Comparison of ENCODE assay signal across 8 cellular contexts in genomic region chr1:45804671-45804973, GRCh38. TPM values are rescaled to one million over a fixed set of nuclear protein-coding genes. Genes with fewer than 3 reads are reported as not detected.
A peak's percentile ranks its signal among the peaks of the same experiment; 100 is the strongest.
DNase-seq lines count a peak whose midpoint lies in the region; ATAC-seq, FAIRE-seq and TF ChIP-seq lines count a peak whose summit lies in the region.

No MANE protein-coding gene starts in this region.

- no peak overlapping the region for H4K5ac ChIP-seq in mesendoderm (ENCODE audit: low read length)

- FAIRE-seq in GM12878 (lab: Jason Lieb, UNC) = no peak

- peak overlapping the region; percentile 59 for H2AFZ ChIP-seq in GM12878 (ENCODE audit: control insufficient read depth, low read depth, low read length)

- H2BK15ac ChIP-seq in mesendoderm (replicated peaks; ENCODE audit: low read depth) = no peak overlapping the region

- CTCF ChIA-PET in A673 (lab: Charles Lee) = no interaction called here
- CTCF ChIA-PET in GM12878 (lab: Yijun Ruan, JAX) = interaction anchor here (0.5 to 1.4 kb wide), 2 partner anchors 10 to 43 kb away, joined by 3 to 6 read pairs; no protein-coding TSS in a partner anchor

- H3K79me1 ChIP-seq in mesendoderm (ENCODE audit: low read length) = peaks cover 5% of the 10 kb centered on the region

- peak overlapping the region; percentile 91 for H3K4me2 ChIP-seq in GM12878 (ENCODE audit: control insufficient read depth, insufficient read depth)
- peak overlapping the region; percentile 93 for H3K4me2 ChIP-seq in mesendoderm (ENCODE audit: low read length)

- H2BK120ac ChIP-seq in mesendoderm (ENCODE audit: low read depth, low read length) = no peak overlapping the region

- H3K23ac ChIP-seq in mesendoderm (ENCODE audit: low read length) = no peak overlapping the region

- no peaks in the 10 kb centered on the region for H3K36me3 ChIP-seq in A673 (ENCODE audit: insufficient read depth, low read length, poor library complexity, severe bottlenecking)
- no peaks in the 10 kb centered on the region for H3K36me3 ChIP-seq in GM12878 (ENCODE audit: control insufficient read depth in 2 of 2, insufficient read depth in 2 of 2, low read length in 1 of 2)
- H3K36me3 ChIP-seq in mesendoderm (ENCODE audit: control insufficient read depth, insufficient read depth, low read length) = no peaks in the 10 kb centered on the region

- H3K56ac ChIP-seq in mesendoderm (ENCODE audit: low read length) = peak overlapping the region; percentile 92

- no peaks in the 10 kb centered on the region for H4K20me1 ChIP-seq in GM12878 (ENCODE audit: control insufficient read depth, insufficient read depth)

- H3K4me1 ChIP-seq in A673 (ENCODE audit: insufficient read depth, low read length, poor library complexity, severe bottlenecking) (peaks cover 11% of the 10 kb centered on the region), GM12878 (ENCODE audit: control insufficient read depth, insufficient read depth, low read length) (peaks cover 4% of the 10 kb centered on the region), mesendoderm (ENCODE audit: control insufficient read depth, low read depth, low read length) (peaks cover 7% of the 10 kb centered on the region)

- POLR2A ChIA-PET in A673 (lab: Charles Lee; ENCODE audit: low non-redundant PET) (no interaction called here), GM12878 (lab: Charles Lee) (interaction anchor here (0.7 to 1.2 kb wide), 5 partner anchors 10 to 398 kb away, joined by 3 to 5 read pairs (median 4); partner anchors contain the start of gene GPBP1L1)

- intact Hi-C loops in A673 (cut with micrococcal nuclease; ENCODE audit: unreplicated experiment) = no loop called here
- intact Hi-C loops in GM12878 (cut with micrococcal nuclease; ENCODE audit: unreplicated experiment) = loop anchor here (5.0 kb wide), 1 partner anchor 117 kb away; the partner anchor contains the start of genes GPBP1L1 and TMEM69

- no peak overlapping the region for H2AK5ac ChIP-seq in mesendoderm (ENCODE audit: low read length)

- ATAC-seq in GM12878 (no peak), GM21786 (IDR thresholded peaks at IDR 0.05; ENCODE audit: unreplicated experiment) (no peak), HG02885 (IDR thresholded peaks at IDR 0.05; ENCODE audit: poor library complexity, unreplicated experiment) (no peak), HG03135 (IDR thresholded peaks at IDR 0.05; ENCODE audit: unreplicated experiment) (no peak)

- H3K79me2 ChIP-seq in GM12878 (ENCODE audit: control insufficient read depth, insufficient read depth, low read length) = peaks cover 25% of the 10 kb centered on the region
- H3K79me2 ChIP-seq in mesendoderm (ENCODE audit: control insufficient read depth, insufficient read depth, low read length) = peaks cover 19% of the 10 kb centered on the region

- TF ChIP-seq POLR2A in GM12878 (IDR thresholded peaks at IDR 0.05; ENCODE audit: low read depth, low read length) = no peak

- no peak overlapping the region for H2BK5ac ChIP-seq in mesendoderm (ENCODE audit: low read length)

- H3K9ac ChIP-seq in GM12878 (ENCODE audit: control insufficient read depth, insufficient read depth, low read length) = peak overlapping the region; percentile 62
- peak overlapping the region; percentile 91 for H3K9ac ChIP-seq in mesendoderm (ENCODE audit: low read length)

- DNase-seq in A673 (ENCODE audit: low spot score) = no peak
- no peak for DNase-seq in HL-60 (ENCODE audit: low read depth in 1 of 2, low spot score in 1 of 2)
- no peak for DNase-seq in GM12878 (ENCODE audit: low read depth, low spot score)
- DNase-seq in mesendoderm = no peak
- no peak for DNase-seq in NCI-H1105 (lab: John Stamatoyannopoulos, UW)

- no peak overlapping the region for H3K18ac ChIP-seq in mesendoderm (ENCODE audit: low read length)

- RAD21 ChIA-PET in GM12878 (lab: Charles Lee; ENCODE audit: unreplicated experiment) = interaction anchor here (0.7 to 1.5 kb wide), 3 partner anchors 9 to 154 kb away, joined by 3 read pairs; no protein-coding TSS in a partner anchor

- no peak overlapping the region for H4K8ac ChIP-seq in mesendoderm (ENCODE audit: low read depth, low read length)

- SMC1A ChIA-PET in GM12878 (lab: Charles Lee; ENCODE audit: uncharacterized antibody, unreplicated experiment) = interaction anchor here (1.0 to 1.5 kb wide), 5 partner anchors 12 to 119 kb away, joined by 4 to 6 read pairs (median 5); no protein-coding TSS in a partner anchor

- WGBS in GM12878 (ENCODE audit: insufficient coverage, insufficient replicate concordance, low lambda C conversion rate, missing lambda C conversion rate) = 54% methylated on average over 2 of the region's 2 CpGs
- WGBS in mesendoderm (ENCODE audit: extremely low coverage, insufficient coverage, low lambda C conversion rate) = no CpG with 5 or more reads among the region's 2 CpGs

- no peaks in the 10 kb centered on the region for H3K9me3 ChIP-seq in A673 (ENCODE audit: low read depth, low read length, poor library complexity, severe bottlenecking)
- no peaks in the 10 kb centered on the region for H3K9me3 ChIP-seq in GM12878 (replicated peaks; ENCODE audit: control insufficient read depth, insufficient read depth, low read length)

- no TSS peak for BruUV-seq in A673 (replicated peaks; lab: Mats Ljungman, UMichigan)
- no TSS peak for BruUV-seq in GM12878 (replicated peaks; lab: Mats Ljungman, UMichigan)

- no peak for TF ChIP-seq CTCF in A673 (conservative IDR thresholded peaks at IDR 0.05; ENCODE audit: low read depth, low read length)
- no peak for TF ChIP-seq CTCF in HL-60 (IDR thresholded peaks at IDR 0.05; ENCODE audit: insufficient read depth, low read length)
- no peak for TF ChIP-seq CTCF in GM12878 (IDR thresholded peaks at IDR 0.05 in 2 of 3, conservative IDR thresholded peaks at IDR 0.05 in 1 of 3; ENCODE audit: control insufficient read depth in 2 of 3, extremely low read depth in 1 of 3, insufficient read depth in 1 of 3, low read depth in 3 of 3, low read length in 3 of 3)

- in situ Hi-C loops in GM12878 (cut with MboI) = no loop called here

- TF ChIP-seq EP300 in GM12878 (IDR thresholded peaks at IDR 0.05; ENCODE audit: borderline replicate concordance in 1 of 2, control insufficient read depth in 1 of 2, low read depth in 2 of 2, low read length in 2 of 2) = no peak

- H3K4ac ChIP-seq in mesendoderm (ENCODE audit: low read depth, low read length) = no peak overlapping the region

- no peaks in the 10 kb centered on the region for H3K27me3 ChIP-seq in A673 (replicated peaks; ENCODE audit: insufficient read depth, low read depth, low read length, poor library complexity)
- H3K27me3 ChIP-seq in HL-60 (ENCODE audit: insufficient read depth, poor library complexity, severe bottlenecking) = no peaks in the 10 kb centered on the region
- H3K27me3 ChIP-seq in GM12878 (replicated peaks in 1 of 2; ENCODE audit: control insufficient read depth in 2 of 2, insufficient read depth in 2 of 2, low read length in 1 of 2) = no peaks in the 10 kb centered on the region
- no peaks in the 10 kb centered on the region for H3K27me3 ChIP-seq in mesendoderm (ENCODE audit: insufficient read depth, low read length, poor library complexity)

- TF ChIP-seq RAD21 in GM12878 (IDR thresholded peaks at IDR 0.05; ENCODE audit: insufficient read depth, low read depth, low read length) = no peak

- H3K4me3 ChIP-seq in A673 (ENCODE audit: low read depth, low read length, poor library complexity, severe bottlenecking) (peak overlapping the region; percentile 67), HL-60 (replicated peaks; ENCODE audit: insufficient read depth, low read length) (peak overlapping the region; percentile 75), GM12878 (peak overlapping the region; percentile 91), mesendoderm (ENCODE audit: low read length) (no peak overlapping the region)

- H3K27ac ChIP-seq in A673 (ENCODE audit: low read depth, low read length, poor library complexity, severe bottlenecking) (no peak overlapping the region), HL-60 (replicated peaks) (no peak overlapping the region), GM12878 (ENCODE audit: control insufficient read depth, insufficient read depth) (peak overlapping the region; percentile 28), mesendoderm (ENCODE audit: low read depth, low read length) (no peak overlapping the region)

RNA-seq across cellular contexts. Expression of gene MAST2, which starts 1.2 kb away (rescaled TPM):
- total RNA-seq in A673 (2021) = 38.4 and 40.2 TPM in 2 replicates
- total RNA-seq in GM12878 (2013; cell fraction: nucleolus; rRNA removed) = 51.6 and 64.3 TPM in 2 replicates
- 16.7 and 20.2 TPM in 2 replicates for total RNA-seq in GM12878 (2014; rRNA removed)
- total RNA-seq in GM12878 (2014; rRNA removed; fragmentation: Illumina TruSeq; extraction: Trizol) = 11.7 and 12.2 TPM in 2 replicates
- 25.1 and 28.7 TPM in 2 replicates for total RNA-seq in GM12878 (2021)
- 9.0 TPM for polyA plus RNA-seq in GM12878 (2011; ENCODE audit: low read depth)
- polyA plus RNA-seq in GM12878 (2011; rRNA removed) = 8.3 and 11.3 TPM in 2 replicates
- polyA plus RNA-seq in GM12878 (2011; cell fraction: cytosol; rRNA removed) = 11.9 and 13.8 TPM in 2 replicates
- polyA plus RNA-seq in GM12878 (2011; cell fraction: nucleus; rRNA removed) = 44.4 and 47.3 TPM in 2 replicates
- polyA plus RNA-seq in GM12878 (2012) = 9.2 and 10.6 TPM in 2 replicates
- polyA plus RNA-seq in GM12878 (2014; fragmentation: Illumina TruSeq; extraction: Trizol) = 13.1 and 17.6 TPM in 2 replicates
- polyA plus RNA-seq in GM12878 (2014; fragmentation: Nextera tagmentation; extraction: Ambion mirVana) = 1 to 10 TPM; 1.0 to 1.4 TPM
- polyA plus RNA-seq in GM12878 (2014; rRNA removed) = 15.2 and 16.3 TPM in 2 replicates
- polyA plus RNA-seq in GM12878 (2016; fragmentation: Nextera tagmentation; extraction: Ambion mirVana) = 10 to 100 TPM; 13.0 to 14.6 TPM
- 25.2 and 34.2 TPM in 2 replicates for polyA minus RNA-seq in GM12878 (2011; rRNA and poly(A)+ RNA removed)
- 13.1 and 13.9 TPM in 2 replicates for polyA minus RNA-seq in GM12878 (2011; cell fraction: cytosol; rRNA and poly(A)+ RNA removed)
- 23.3 and 39.6 TPM in 2 replicates for polyA minus RNA-seq in GM12878 (2011; cell fraction: nucleus; rRNA and poly(A)+ RNA removed)
- polyA plus RNA-seq in mesendoderm (2013, experiment 1 of 2) = 12.3 TPM
- polyA plus RNA-seq in mesendoderm (2013, experiment 2 of 2) = 12.5 TPM

RNA-seq across cellular contexts. Expression of gene IPP, which starts 54.2 kb away (rescaled TPM):
- total RNA-seq in A673 (2021) (15.7 and 18.4 TPM in 2 replicates), GM12878 (2014; rRNA removed) (5.7 and 8.3 TPM in 2 replicates), GM12878 (2014; rRNA removed; fragmentation: Illumina TruSeq; extraction: Trizol) (7.6 and 7.8 TPM in 2 replicates), GM12878 (2021) (12.8 and 14.6 TPM in 2 replicates)
- total RNA-seq in GM12878 (2013; cell fraction: nucleolus; rRNA removed) = 8.2 and 8.8 TPM in 2 replicates
- 8.5 TPM for polyA plus RNA-seq in GM12878 (2011; ENCODE audit: low read depth)
- polyA plus RNA-seq in GM12878 (2011; rRNA removed) (11.3 and 18.4 TPM in 2 replicates), GM12878 (2014; fragmentation: Illumina TruSeq; extraction: Trizol) (6.6 and 7.3 TPM in 2 replicates), GM12878 (2014; fragmentation: Nextera tagmentation; extraction: Ambion mirVana) (10 to 100 TPM in 1 of 2 experiments, 1 to 10 TPM in 1; 9.5 to 11.2 TPM), GM12878 (2014; rRNA removed) (4.7 and 5.2 TPM in 2 replicates), GM12878 (2016; fragmentation: Nextera tagmentation; extraction: Ambion mirVana) (10 to 100 TPM; 12.9 to 15.0 TPM)
- 4.0 and 4.8 TPM in 2 replicates for polyA plus RNA-seq in GM12878 (2011; cell fraction: cytosol; rRNA removed)
- polyA plus RNA-seq in GM12878 (2011; cell fraction: nucleus; rRNA removed) = 2.9 and 4.0 TPM in 2 replicates
- 6.8 and 8.5 TPM in 2 replicates for polyA plus RNA-seq in GM12878 (2012)
- polyA minus RNA-seq in GM12878 (2011; rRNA and poly(A)+ RNA removed) = 9.4 and 12.9 TPM in 2 replicates
- 4.4 and 5.2 TPM in 2 replicates for polyA minus RNA-seq in GM12878 (2011; cell fraction: cytosol; rRNA and poly(A)+ RNA removed)
- 2.2 and 2.5 TPM in 2 replicates for polyA minus RNA-seq in GM12878 (2011; cell fraction: nucleus; rRNA and poly(A)+ RNA removed)
- 2.6 TPM for polyA plus RNA-seq in mesendoderm (2013, experiment 1 of 2)
- 2.2 TPM for polyA plus RNA-seq in mesendoderm (2013, experiment 2 of 2)
